1 cellular context compared by ENCODE assay signal in the genomic region with DNA sequence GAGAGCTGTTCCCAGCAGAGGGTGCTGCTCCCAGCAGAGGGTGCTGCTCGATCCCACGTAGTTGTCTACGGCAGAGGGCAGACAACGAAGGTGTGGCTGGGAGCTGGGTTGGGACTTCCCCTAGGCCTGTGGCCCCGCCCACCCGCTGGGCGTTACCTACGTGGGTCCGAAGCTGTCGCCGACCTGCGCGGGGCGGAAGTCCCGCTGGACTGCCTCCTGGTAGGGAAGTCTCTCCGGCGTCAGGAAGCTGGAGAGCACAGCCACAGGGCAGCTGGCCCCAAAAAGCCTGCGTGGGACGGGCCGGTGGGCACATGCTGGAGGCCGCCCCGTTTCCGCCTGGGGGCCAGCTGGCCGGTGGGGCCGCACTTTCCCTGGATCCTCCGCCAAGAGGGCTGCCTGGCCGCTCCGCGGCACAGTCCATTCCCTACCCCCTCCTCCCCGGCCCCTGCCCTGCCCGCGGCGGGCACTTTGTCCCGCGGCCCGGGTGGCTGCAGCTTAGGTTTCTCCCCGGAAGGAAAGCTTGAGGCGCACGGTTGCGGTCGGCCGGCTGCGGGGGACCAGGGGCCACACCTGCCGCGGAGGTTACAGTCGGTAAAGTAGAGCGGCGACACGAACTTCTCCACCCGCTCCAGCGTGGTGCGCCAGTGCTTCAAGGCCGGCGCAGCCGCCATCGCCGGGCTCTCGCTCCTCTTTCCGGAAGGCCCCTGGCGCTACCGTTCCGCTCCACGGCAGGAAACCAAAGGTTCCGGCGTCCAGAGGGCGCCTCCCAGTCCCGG.
A peak's percentile ranks its signal among the peaks of the same experiment; 100 is the strongest.
TF ChIP-seq lines count a peak whose summit lies in the region.

A gene (minus strand): TSS at position 695 of the 776 bp plus-strand sequence. CDS start 24 bp downstream, at position 671.

TF ChIP-seq in HepG2, 621 proteins besides CTCF, POLR2A, EP300 and RAD21 (continued from another document and continues in another):
- TF ChIP-seq, protein P1, sequence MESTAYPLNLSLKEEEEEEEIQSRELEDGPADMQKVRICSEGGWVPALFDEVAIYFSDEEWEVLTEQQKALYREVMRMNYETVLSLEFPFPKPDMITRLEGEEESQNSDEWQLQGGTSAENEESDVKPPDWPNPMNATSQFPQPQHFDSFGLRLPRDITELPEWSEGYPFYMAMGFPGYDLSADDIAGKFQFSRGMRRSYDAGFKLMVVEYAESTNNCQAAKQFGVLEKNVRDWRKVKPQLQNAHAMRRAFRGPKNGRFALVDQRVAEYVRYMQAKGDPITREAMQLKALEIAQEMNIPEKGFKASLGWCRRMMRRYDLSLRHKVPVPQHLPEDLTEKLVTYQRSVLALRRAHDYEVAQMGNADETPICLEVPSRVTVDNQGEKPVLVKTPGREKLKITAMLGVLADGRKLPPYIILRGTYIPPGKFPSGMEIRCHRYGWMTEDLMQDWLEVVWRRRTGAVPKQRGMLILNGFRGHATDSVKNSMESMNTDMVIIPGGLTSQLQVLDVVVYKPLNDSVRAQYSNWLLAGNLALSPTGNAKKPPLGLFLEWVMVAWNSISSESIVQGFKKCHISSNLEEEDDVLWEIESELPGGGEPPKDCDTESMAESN (CRISPR knock-in tag; conservative IDR thresholded peaks at IDR 0.05), result peak; percentile 21; the same call in 1 of the 2 replicates
- TF ChIP-seq, protein P2, sequence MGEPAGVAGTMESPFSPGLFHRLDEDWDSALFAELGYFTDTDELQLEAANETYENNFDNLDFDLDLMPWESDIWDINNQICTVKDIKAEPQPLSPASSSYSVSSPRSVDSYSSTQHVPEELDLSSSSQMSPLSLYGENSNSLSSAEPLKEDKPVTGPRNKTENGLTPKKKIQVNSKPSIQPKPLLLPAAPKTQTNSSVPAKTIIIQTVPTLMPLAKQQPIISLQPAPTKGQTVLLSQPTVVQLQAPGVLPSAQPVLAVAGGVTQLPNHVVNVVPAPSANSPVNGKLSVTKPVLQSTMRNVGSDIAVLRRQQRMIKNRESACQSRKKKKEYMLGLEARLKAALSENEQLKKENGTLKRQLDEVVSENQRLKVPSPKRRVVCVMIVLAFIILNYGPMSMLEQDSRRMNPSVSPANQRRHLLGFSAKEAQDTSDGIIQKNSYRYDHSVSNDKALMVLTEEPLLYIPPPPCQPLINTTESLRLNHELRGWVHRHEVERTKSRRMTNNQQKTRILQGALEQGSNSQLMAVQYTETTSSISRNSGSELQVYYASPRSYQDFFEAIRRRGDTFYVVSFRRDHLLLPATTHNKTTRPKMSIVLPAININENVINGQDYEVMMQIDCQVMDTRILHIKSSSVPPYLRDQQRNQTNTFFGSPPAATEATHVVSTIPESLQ (CRISPR knock-in tag; conservative IDR thresholded peaks at IDR 0.05), result 0 out of 2 replicates have a peak, but pooled peaks have one; percentile 62
- TF ChIP-seq ZNF746 (CRISPR knock-in tag; IDR thresholded peaks at IDR 0.05) (peak; percentile 58; the same call in 1 of the 2 replicates), ZNF660 (CRISPR knock-in tag; IDR thresholded peaks at IDR 0.05; ENCODE audit: borderline replicate concordance, low read depth) (no peak), ZBTB3 (CRISPR knock-in tag; IDR thresholded peaks at IDR 0.05; ENCODE audit: borderline replicate concordance, low read depth) (peak; percentile 65; the same call in 1 of the 2 replicates), RFXAP (CRISPR knock-in tag; IDR thresholded peaks at IDR 0.05; ENCODE audit: borderline replicate concordance) (peak; percentile 71), PAX8 (CRISPR knock-in tag; IDR thresholded peaks at IDR 0.05; ENCODE audit: borderline replicate concordance) (peak; percentile 59; the same call in 1 of the 2 replicates), ZNF460 (CRISPR knock-in tag; IDR thresholded peaks at IDR 0.05; ENCODE audit: borderline replicate concordance) (peak; percentile 11; the same call in 1 of the 2 replicates), ZMYM3 (CRISPR knock-in tag; IDR thresholded peaks at IDR 0.05) (0 out of 2 replicates have a peak, but pooled peaks have one; percentile 51), ZFP37 (CRISPR knock-in tag; IDR thresholded peaks at IDR 0.05; ENCODE audit: borderline replicate concordance) (no peak), GFI1 (CRISPR knock-in tag; IDR thresholded peaks at IDR 0.05; ENCODE audit: borderline replicate concordance) (peak; percentile 69), ZNF496 (CRISPR knock-in tag; IDR thresholded peaks at IDR 0.05; ENCODE audit: insufficient replicate concordance) (no peak), SIN3A (IDR thresholded peaks at IDR 0.05; ENCODE audit: borderline replicate concordance, low read depth, low read length) (peak; percentile 91), ZNF20 (CRISPR knock-in tag; IDR thresholded peaks at IDR 0.05) (no peak), ZNF224 (CRISPR knock-in tag; IDR thresholded peaks at IDR 0.05) (no peak; the same call in 1 of the 2 replicates), ZNF274 (CRISPR knock-in tag; IDR thresholded peaks at IDR 0.05) (peak; percentile 94), ZNF589 (CRISPR knock-in tag; conservative IDR thresholded peaks at IDR 0.05) (peak; percentile 56; the same call in 1 of the 2 replicates), YY1 (IDR thresholded peaks at IDR 0.05; ENCODE audit: insufficient read depth, insufficient replicate concordance, low read depth, low read length) (peak; percentile 95), MTF2 (CRISPR knock-in tag; IDR thresholded peaks at IDR 0.05; ENCODE audit: borderline replicate concordance) (peak; percentile 88; the same call in 1 of the 2 replicates), JUNB (CRISPR knock-in tag; IDR thresholded peaks at IDR 0.05; ENCODE audit: borderline replicate concordance) (no peak), DPF2 (CRISPR knock-in tag; IDR thresholded peaks at IDR 0.05; ENCODE audit: borderline replicate concordance, low read depth) (no peak; the same call in 1 of the 2 replicates), CHD4 (IDR thresholded peaks at IDR 0.05; ENCODE audit: borderline replicate concordance, low read length) (no peak), ZBTB20 (CRISPR knock-in tag; IDR thresholded peaks at IDR 0.05; ENCODE audit: borderline replicate concordance, low read depth) (no peak), SUZ12 (IDR thresholded peaks at IDR 0.05; ENCODE audit: low read depth, low read length) (no peak), SMAD9 (CRISPR knock-in tag; IDR thresholded peaks at IDR 0.05) (peak; percentile 66; the same call in 1 of the 2 replicates), SYNCRIP (IDR thresholded peaks at IDR 0.05; ENCODE audit: insufficient read depth, low read depth, low read length) (no peak), HOXA5 (CRISPR knock-in tag; IDR thresholded peaks at IDR 0.05) (peak; percentile 33)
- TF ChIP-seq, protein P3, sequence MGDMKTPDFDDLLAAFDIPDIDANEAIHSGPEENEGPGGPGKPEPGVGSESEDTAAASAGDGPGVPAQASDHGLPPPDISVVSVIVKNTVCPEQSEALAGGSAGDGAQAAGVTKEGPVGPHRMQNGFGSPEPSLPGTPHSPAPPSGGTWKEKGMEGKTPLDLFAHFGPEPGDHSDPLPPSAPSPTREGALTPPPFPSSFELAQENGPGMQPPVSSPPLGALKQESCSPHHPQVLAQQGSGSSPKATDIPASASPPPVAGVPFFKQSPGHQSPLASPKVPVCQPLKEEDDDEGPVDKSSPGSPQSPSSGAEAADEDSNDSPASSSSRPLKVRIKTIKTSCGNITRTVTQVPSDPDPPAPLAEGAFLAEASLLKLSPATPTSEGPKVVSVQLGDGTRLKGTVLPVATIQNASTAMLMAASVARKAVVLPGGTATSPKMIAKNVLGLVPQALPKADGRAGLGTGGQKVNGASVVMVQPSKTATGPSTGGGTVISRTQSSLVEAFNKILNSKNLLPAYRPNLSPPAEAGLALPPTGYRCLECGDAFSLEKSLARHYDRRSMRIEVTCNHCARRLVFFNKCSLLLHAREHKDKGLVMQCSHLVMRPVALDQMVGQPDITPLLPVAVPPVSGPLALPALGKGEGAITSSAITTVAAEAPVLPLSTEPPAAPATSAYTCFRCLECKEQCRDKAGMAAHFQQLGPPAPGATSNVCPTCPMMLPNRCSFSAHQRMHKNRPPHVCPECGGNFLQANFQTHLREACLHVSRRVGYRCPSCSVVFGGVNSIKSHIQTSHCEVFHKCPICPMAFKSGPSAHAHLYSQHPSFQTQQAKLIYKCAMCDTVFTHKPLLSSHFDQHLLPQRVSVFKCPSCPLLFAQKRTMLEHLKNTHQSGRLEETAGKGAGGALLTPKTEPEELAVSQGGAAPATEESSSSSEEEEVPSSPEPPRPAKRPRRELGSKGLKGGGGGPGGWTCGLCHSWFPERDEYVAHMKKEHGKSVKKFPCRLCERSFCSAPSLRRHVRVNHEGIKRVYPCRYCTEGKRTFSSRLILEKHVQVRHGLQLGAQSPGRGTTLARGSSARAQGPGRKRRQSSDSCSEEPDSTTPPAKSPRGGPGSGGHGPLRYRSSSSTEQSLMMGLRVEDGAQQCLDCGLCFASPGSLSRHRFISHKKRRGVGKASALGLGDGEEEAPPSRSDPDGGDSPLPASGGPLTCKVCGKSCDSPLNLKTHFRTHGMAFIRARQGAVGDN (CRISPR knock-in tag; IDR thresholded peaks at IDR 0.05), result peak; percentile 91
- TF ChIP-seq, protein P4, sequence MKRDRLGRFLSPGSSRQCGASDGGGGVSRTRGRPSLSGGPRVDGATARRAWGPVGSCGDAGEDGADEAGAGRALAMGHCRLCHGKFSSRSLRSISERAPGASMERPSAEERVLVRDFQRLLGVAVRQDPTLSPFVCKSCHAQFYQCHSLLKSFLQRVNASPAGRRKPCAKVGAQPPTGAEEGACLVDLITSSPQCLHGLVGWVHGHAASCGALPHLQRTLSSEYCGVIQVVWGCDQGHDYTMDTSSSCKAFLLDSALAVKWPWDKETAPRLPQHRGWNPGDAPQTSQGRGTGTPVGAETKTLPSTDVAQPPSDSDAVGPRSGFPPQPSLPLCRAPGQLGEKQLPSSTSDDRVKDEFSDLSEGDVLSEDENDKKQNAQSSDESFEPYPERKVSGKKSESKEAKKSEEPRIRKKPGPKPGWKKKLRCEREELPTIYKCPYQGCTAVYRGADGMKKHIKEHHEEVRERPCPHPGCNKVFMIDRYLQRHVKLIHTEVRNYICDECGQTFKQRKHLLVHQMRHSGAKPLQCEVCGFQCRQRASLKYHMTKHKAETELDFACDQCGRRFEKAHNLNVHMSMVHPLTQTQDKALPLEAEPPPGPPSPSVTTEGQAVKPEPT (CRISPR knock-in tag; IDR thresholded peaks at IDR 0.05; ENCODE audit: low read depth), result peak; percentile 78; the same call in 1 of the 2 replicates
- TF ChIP-seq, protein P5, sequence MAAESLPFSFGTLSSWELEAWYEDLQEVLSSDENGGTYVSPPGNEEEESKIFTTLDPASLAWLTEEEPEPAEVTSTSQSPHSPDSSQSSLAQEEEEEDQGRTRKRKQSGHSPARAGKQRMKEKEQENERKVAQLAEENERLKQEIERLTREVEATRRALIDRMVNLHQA (CRISPR knock-in tag; IDR thresholded peaks at IDR 0.05), result no peak
- TF ChIP-seq, protein P6, sequence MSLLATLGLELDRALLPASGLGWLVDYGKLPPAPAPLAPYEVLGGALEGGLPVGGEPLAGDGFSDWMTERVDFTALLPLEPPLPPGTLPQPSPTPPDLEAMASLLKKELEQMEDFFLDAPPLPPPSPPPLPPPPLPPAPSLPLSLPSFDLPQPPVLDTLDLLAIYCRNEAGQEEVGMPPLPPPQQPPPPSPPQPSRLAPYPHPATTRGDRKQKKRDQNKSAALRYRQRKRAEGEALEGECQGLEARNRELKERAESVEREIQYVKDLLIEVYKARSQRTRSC (CRISPR knock-in tag; IDR thresholded peaks at IDR 0.05; ENCODE audit: low read depth), result no peak
- TF ChIP-seq, protein P7, sequence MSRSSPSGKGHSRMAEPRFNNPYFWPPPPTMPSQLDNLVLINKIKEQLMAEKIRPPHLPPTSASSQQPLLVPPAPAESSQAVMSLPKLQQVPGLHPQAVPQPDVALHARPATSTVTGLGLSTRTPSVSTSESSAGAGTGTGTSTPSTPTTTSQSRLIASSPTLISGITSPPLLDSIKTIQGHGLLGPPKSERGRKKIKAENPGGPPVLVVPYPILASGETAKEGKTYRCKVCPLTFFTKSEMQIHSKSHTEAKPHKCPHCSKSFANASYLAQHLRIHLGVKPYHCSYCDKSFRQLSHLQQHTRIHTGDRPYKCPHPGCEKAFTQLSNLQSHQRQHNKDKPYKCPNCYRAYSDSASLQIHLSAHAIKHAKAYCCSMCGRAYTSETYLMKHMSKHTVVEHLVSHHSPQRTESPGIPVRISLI (CRISPR knock-in tag; IDR thresholded peaks at IDR 0.05; ENCODE audit: borderline replicate concordance), result 0 out of 2 replicates have a peak, but pooled peaks have one; percentile 4
- TF ChIP-seq, protein P8, sequence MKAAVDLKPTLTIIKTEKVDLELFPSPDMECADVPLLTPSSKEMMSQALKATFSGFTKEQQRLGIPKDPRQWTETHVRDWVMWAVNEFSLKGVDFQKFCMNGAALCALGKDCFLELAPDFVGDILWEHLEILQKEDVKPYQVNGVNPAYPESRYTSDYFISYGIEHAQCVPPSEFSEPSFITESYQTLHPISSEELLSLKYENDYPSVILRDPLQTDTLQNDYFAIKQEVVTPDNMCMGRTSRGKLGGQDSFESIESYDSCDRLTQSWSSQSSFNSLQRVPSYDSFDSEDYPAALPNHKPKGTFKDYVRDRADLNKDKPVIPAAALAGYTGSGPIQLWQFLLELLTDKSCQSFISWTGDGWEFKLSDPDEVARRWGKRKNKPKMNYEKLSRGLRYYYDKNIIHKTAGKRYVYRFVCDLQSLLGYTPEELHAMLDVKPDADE (CRISPR knock-in tag; IDR thresholded peaks at IDR 0.05), result peak; percentile 76; the same call in 1 of the 2 replicates
- TF ChIP-seq, protein P9, sequence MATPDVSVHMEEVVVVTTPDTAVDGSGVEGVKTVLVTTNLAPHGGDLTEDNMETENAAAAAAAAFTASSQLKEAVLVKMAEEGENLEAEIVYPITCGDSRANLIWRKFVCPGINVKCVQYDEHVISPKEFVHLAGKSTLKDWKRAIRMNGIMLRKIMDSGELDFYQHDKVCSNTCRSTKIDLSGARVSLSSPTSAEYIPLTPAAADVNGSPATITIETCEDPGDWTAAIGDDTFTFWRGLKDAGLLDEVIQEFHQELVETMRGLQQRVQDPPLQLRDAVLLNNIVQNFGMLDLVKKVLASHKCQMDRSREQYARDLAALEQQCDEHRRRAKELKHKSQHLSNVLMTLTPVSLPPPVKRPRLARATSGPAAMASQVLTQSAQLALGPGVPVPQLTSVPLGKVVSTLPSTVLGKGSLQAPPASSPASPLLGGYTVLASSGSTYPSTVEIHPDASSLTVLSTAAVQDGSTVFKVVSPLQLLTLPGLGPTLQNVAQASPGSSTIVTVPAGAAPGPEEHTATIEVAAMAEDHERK (CRISPR knock-in tag; IDR thresholded peaks at IDR 0.05; ENCODE audit: low read depth), result peak; percentile 62; the same call in 1 of the 2 replicates
- TF ChIP-seq, protein P10, sequence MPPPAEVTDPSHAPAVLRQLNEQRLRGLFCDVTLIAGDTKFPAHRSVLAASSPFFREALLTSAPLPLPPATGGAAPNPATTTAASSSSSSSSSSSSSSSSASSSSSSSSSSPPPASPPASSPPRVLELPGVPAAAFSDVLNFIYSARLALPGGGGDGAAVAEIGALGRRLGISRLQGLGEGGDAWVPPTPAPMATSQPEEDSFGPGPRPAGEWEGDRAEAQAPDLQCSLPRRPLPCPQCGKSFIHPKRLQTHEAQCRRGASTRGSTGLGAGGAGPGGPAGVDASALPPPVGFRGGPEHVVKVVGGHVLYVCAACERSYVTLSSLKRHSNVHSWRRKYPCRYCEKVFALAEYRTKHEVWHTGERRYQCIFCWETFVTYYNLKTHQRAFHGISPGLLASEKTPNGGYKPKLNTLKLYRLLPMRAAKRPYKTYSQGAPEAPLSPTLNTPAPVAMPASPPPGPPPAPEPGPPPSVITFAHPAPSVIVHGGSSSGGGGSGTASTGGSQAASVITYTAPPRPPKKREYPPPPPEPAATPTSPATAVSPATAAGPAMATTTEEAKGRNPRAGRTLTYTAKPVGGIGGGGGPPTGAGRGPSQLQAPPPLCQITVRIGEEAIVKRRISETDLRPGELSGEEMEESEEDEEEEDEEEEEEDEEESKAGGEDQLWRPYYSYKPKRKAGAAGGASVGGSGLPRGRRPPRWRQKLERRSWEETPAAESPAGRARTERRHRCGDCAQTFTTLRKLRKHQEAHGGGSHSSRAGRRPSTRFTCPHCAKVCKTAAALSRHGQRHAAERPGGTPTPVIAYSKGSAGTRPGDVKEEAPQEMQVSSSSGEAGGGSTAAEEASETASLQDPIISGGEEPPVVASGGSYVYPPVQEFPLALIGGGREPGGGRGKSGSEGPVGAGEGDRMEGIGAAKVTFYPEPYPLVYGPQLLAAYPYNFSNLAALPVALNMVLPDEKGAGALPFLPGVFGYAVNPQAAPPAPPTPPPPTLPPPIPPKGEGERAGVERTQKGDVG (CRISPR knock-in tag; IDR thresholded peaks at IDR 0.05; ENCODE audit: borderline replicate concordance), result no peak
